In the genomic region with DNA sequence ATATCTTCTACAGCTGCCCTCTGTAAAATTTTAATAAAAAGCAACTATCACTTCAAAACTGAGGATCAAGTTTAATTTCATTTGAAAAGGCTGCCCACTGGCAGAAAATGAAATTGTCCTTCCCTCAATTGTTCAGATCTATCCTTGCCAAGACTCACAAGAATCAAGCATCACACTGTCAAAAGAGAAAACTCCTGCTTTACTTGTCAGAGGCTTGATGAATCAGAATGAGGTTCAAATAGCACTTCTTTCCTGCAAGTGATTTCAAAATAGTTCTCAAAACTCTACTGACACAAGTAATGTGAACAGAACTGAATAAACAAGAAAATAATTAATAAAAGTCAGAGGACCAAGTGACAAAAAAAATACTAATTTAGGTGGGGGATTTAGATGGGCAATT, we compare ENCODE assay signal across 12 cellular contexts.
DNase-seq lines count a peak whose midpoint lies in the region; ATAC-seq and TF ChIP-seq lines count a peak whose summit lies in the region.
"Had no signal": no experiment of that assay in that cellular context is flagged by ENCODE, and none has a peak within 500 bp of the region (broad histone marks: within the 10 kb centered on the region; RNA-seq: fewer than 3 reads in every experiment).

No MANE protein-coding gene starts in this region.

- H3K9me3 Mint-ChIP-seq in activated T-cell treated with anti-CD3 and anti-CD28 coated beads, Interleukin-2, amount 50 U/mL, for 72 hours, result no peaks in the 10 kb centered on the region
- no peaks in the 10 kb centered on the region for H3K9me3 Mint-ChIP-seq in activated T-cell treated with anti-CD3 and anti-CD28 coated beads, Interleukin-2, amount 50 U/mL, for 4 hours
- H3K9me3 Mint-ChIP-seq: H9 had no signal

- peaks cover 1% of the 10 kb centered on the region in 2 donors for H3K36me3 Mint-ChIP-seq in activated T-cell treated with anti-CD3 and anti-CD28 coated beads, Interleukin-2, amount 50 U/mL, for 72 hours (ENCODE audit: insufficient read depth in 2 of 2)
- no peaks in the 10 kb centered on the region for H3K36me3 Mint-ChIP-seq in activated T-cell treated with anti-CD3 and anti-CD28 coated beads, Interleukin-2, amount 50 U/mL, for 4 hours (ENCODE audit: insufficient read depth)

- ATAC-seq in activated T-cell treated with anti-CD3 and anti-CD28 coated beads, Interleukin-2, amount 50 U/mL, for 72 hours (replicated peaks in 1 of 2), result peak; percentile 37 to 40
- no peak for ATAC-seq in activated T-cell treated with anti-CD3 and anti-CD28 coated beads, Interleukin-2, amount 50 U/mL, for 4 hours
- ATAC-seq in SK-N-SH treated with all-trans-retinoic acid at 6 μM for 48 hours (peak; percentile 12; the same call in 2 of the 3 replicates), GM21528 (IDR thresholded peaks at IDR 0.05; ENCODE audit: low FRiP score, unreplicated experiment) (no peak)
- ATAC-seq in stimulated activated naive CD8-positive, alpha-beta T cell treated with anti-CD3 and anti-CD28 coated beads, Interleukin-15, Interleukin-2, amounts not matched to agents 100 U/mL and 50 U/mL, for 24 hours, result peak; percentile 33
- ATAC-seq: K562 had no signal

- TF ChIP-seq CTCF in fibroblast of the aortic adventitia (IDR thresholded peaks at IDR 0.05; ENCODE audit: insufficient read depth, low read length), result no peak

- peak overlapping the region; percentile 88 for H3K27ac Mint-ChIP-seq in activated T-cell treated with anti-CD3 and anti-CD28 coated beads, Interleukin-2, amount 50 U/mL, for 72 hours

- peak overlapping the region; percentile 66 to 88 for H3K4me3 Mint-ChIP-seq in activated T-cell treated with anti-CD3 and anti-CD28 coated beads, Interleukin-2, amount 50 U/mL, for 72 hours
- H3K4me3 Mint-ChIP-seq in activated T-cell treated with anti-CD3 and anti-CD28 coated beads, Interleukin-2, amount 50 U/mL, for 4 hours, result no peak overlapping the region
- H3K4me3 Mint-ChIP-seq: H9 had no signal

- H3K4me3 ChIP-seq in fibroblast of the aortic adventitia (ENCODE audit: low read depth, low read length), result no peak overlapping the region
- H3K4me3 ChIP-seq: K562, skin epidermis had no signal

- peaks cover 29% of the 10 kb centered on the region for H3K4me1 Mint-ChIP-seq in activated T-cell treated with anti-CD3 and anti-CD28 coated beads, Interleukin-2, amount 50 U/mL, for 72 hours (ENCODE audit: low read depth)
- peaks cover 6% of the 10 kb centered on the region for H3K4me1 Mint-ChIP-seq in activated T-cell treated with anti-CD3 and anti-CD28 coated beads, Interleukin-2, amount 50 U/mL, for 4 hours (ENCODE audit: low read depth)

- no peak for DNase-seq in activated T-cell treated with anti-CD3 and anti-CD28 coated beads, Interleukin-2, amount 50 U/mL, for 72 hours
- no peak for DNase-seq in activated T-cell treated with anti-CD3 and anti-CD28 coated beads, Interleukin-2, amount 50 U/mL, for 4 hours
- peak; percentile 36 for DNase-seq in fibroblast of the aortic adventitia (ENCODE audit: low read depth)
- no peak for DNase-seq in stimulated activated naive CD8-positive, alpha-beta T cell treated with anti-CD3 and anti-CD28 coated beads, Interleukin-15, Interleukin-2, amounts not matched to agents 100 U/mL and 50 U/mL, for 24 hours
- no peak for DNase-seq in stimulated activated CD4-positive, alpha-beta T cell treated with anti-CD3 and anti-CD28 coated beads, Interleukin-4, amount 100 ng/mL, for 24 hours
- no peak for DNase-seq in nucleus accumbens (lab: John Stamatoyannopoulos, UW)
- DNase-seq: activated CD8-positive, alpha-beta memory T cell treated with anti-CD3 and anti-CD28 coated beads, Interleukin-2, amount 50 U/mL, for 4 hours; H9 had no signal

- no peaks in the 10 kb centered on the region for H3K27me3 Mint-ChIP-seq in activated T-cell treated with anti-CD3 and anti-CD28 coated beads, Interleukin-2, amount 50 U/mL, for 72 hours (ENCODE audit: low read depth)
- H3K27me3 Mint-ChIP-seq in activated T-cell treated with anti-CD3 and anti-CD28 coated beads, Interleukin-2, amount 50 U/mL, for 4 hours (ENCODE audit: low read depth), result no peaks in the 10 kb centered on the region

TF ChIP-seq in SK-N-SH treated with all-trans-retinoic acid at 6 μM for 48 hours, 23 proteins besides CTCF, POLR2A, EP300 and RAD21:
- TF ChIP-seq ARNTL (CRISPR knock-in tag; IDR thresholded peaks at IDR 0.05; ENCODE audit: borderline replicate concordance, low read depth) (no peak), PPARA (CRISPR knock-in tag; IDR thresholded peaks at IDR 0.05; ENCODE audit: borderline replicate concordance) (no peak), GLIS3 (CRISPR knock-in tag; IDR thresholded peaks at IDR 0.05) (no peak), CSDC2 (CRISPR knock-in tag; IDR thresholded peaks at IDR 0.05) (no peak), BACH2 (CRISPR knock-in tag; IDR thresholded peaks at IDR 0.05; ENCODE audit: borderline replicate concordance) (no peak), ZFP3 (CRISPR knock-in tag; IDR thresholded peaks at IDR 0.05) (no peak)
- TF ChIP-seq, protein P1, sequence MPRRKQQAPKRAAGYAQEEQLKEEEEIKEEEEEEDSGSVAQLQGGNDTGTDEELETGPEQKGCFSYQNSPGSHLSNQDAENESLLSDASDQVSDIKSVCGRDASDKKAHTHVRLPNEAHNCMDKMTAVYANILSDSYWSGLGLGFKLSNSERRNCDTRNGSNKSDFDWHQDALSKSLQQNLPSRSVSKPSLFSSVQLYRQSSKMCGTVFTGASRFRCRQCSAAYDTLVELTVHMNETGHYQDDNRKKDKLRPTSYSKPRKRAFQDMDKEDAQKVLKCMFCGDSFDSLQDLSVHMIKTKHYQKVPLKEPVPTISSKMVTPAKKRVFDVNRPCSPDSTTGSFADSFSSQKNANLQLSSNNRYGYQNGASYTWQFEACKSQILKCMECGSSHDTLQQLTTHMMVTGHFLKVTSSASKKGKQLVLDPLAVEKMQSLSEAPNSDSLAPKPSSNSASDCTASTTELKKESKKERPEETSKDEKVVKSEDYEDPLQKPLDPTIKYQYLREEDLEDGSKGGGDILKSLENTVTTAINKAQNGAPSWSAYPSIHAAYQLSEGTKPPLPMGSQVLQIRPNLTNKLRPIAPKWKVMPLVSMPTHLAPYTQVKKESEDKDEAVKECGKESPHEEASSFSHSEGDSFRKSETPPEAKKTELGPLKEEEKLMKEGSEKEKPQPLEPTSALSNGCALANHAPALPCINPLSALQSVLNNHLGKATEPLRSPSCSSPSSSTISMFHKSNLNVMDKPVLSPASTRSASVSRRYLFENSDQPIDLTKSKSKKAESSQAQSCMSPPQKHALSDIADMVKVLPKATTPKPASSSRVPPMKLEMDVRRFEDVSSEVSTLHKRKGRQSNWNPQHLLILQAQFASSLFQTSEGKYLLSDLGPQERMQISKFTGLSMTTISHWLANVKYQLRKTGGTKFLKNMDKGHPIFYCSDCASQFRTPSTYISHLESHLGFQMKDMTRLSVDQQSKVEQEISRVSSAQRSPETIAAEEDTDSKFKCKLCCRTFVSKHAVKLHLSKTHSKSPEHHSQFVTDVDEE (CRISPR knock-in tag; IDR thresholded peaks at IDR 0.05), result no peak

Comparison
In these comparisons a context has a peak if more than half of its experiments do, and no peak if none do; other contexts are left out.
1. ATAC-seq: peak in activated T-cell treated with anti-CD3 and anti-CD28 coated beads, Interleukin-2, amount 50 U/mL, for 72 hours (2 of 2), SK-N-SH treated with all-trans-retinoic acid at 6 μM for 48 hours (single experiment) and stimulated activated naive CD8-positive, alpha-beta T cell treated with anti-CD3 and anti-CD28 coated beads, Interleukin-15, Interleukin-2, amounts not matched to agents 100 U/mL and 50 U/mL, for 24 hours (single experiment); none in activated T-cell treated with anti-CD3 and anti-CD28 coated beads, Interleukin-2, amount 50 U/mL, for 4 hours (0 of 2) and GM21528 (single experiment).